19 cellular contexts compared by ENCODE assay signal in genomic region chr1:25716320-25716719, GRCh38.
"Had no signal": no experiment of that assay in that cellular context is flagged by ENCODE, and none has a peak within 500 bp of the region (broad histone marks: within the 10 kb centered on the region; RNA-seq: fewer than 3 reads in every experiment).

No MANE protein-coding gene starts in this region.

- H3K36me3 ChIP-seq: lower lobe of right lung, ovary, right atrium auricular region, upper lobe of right lung had no signal

- DNase-seq: activated B cell treated with CpG ODN at 0.5 μM for 24 hours; activated CD4-positive, alpha-beta T cell treated with anti-CD3 and anti-CD28 coated beads for 36 hours; activated CD4-positive, alpha-beta T cell treated with anti-CD3 and anti-CD28 coated beads, Interleukin-2, amount 50 U/mL, for 48 hours; activated naive CD4-positive, alpha-beta T cell treated with anti-CD3 and anti-CD28 coated beads, Interleukin-2, amount 10 ng/mL, durations not matched to agents 7 days and 5 days; activated T-cell treated with anti-CD3 and anti-CD28 coated beads, Interleukin-2, amount 50 U/mL, for 48 hours; caudate nucleus; effector CD4-positive, alpha-beta T cell; foreskin keratinocyte; kidney; lower lobe of right lung; ovary; psoas muscle; stimulated activated CD4-positive, alpha-beta T cell treated with anti-CD3 and anti-CD28 coated beads, Interleukin-4, amount 100 ng/mL, for 4 hours; stimulated activated naive CD8-positive, alpha-beta T cell treated with anti-CD3 and anti-CD28 coated beads, Interleukin-15, Interleukin-2, amounts not matched to agents 100 U/mL and 50 U/mL, for 24 hours; T1000; upper lobe of right lung had no signal

- H3K9me3 ChIP-seq: lower lobe of right lung, ovary, psoas muscle, right atrium auricular region, upper lobe of right lung had no signal

- H3K4me1 ChIP-seq: foreskin keratinocyte, right atrium auricular region had no signal

- ATAC-seq: activated CD4-positive, alpha-beta T cell treated with anti-CD3 and anti-CD28 coated beads for 36 hours; foreskin keratinocyte; lower lobe of right lung; naive thymus-derived CD8-positive, alpha-beta T cell; stimulated activated naive CD8-positive, alpha-beta T cell treated with anti-CD3 and anti-CD28 coated beads, Interleukin-15, Interleukin-2, amounts not matched to agents 100 U/mL and 50 U/mL, for 24 hours had no signal

- H3K27ac ChIP-seq: foreskin keratinocyte, lower lobe of right lung, ovary, psoas muscle, right atrium auricular region, upper lobe of right lung had no signal

- H3K27me3 ChIP-seq: foreskin keratinocyte, ovary, right atrium auricular region, upper lobe of right lung had no signal

- H3K4me3 ChIP-seq: lower lobe of right lung, ovary, psoas muscle, right atrium auricular region, upper lobe of right lung had no signal

- FAIRE-seq: endometrium, kidney had no signal
